In genomic region chr9:81318571-81318970, GRCh38 we compare ENCODE assay signal across 12 cellular contexts.
A peak's percentile ranks its signal among the peaks of the same experiment; 100 is the strongest.
DNase-seq lines count a peak whose midpoint lies in the region; ATAC-seq and TF ChIP-seq lines count a peak whose summit lies in the region.
"Had no signal": no experiment of that assay in that cellular context is flagged by ENCODE, and none has a peak within 500 bp of the region (broad histone marks: within the 10 kb centered on the region; RNA-seq: fewer than 3 reads in every experiment).

No MANE protein-coding gene starts in this region.

- TF ChIP-seq CTCF in AG10803 (conservative IDR thresholded peaks at IDR 0.05; ENCODE audit: low read length): no peak
- no peak for TF ChIP-seq CTCF in brain microvascular endothelial cell (IDR thresholded peaks at IDR 0.05; ENCODE audit: low read depth, low read length, missing control alignments)
- no peak for TF ChIP-seq CTCF in sigmoid colon (IDR thresholded peaks at IDR 0.05)
- TF ChIP-seq CTCF in Caco-2 (IDR thresholded peaks at IDR 0.05; ENCODE audit: insufficient read depth in 1 of 2, low read depth in 1 of 2, low read length in 1 of 2, severe bottlenecking in 1 of 2, unreplicated experiment in 1 of 2): no peak

- no peak for TF ChIP-seq EP300 in sigmoid colon (IDR thresholded peaks at IDR 0.05)

- in situ Hi-C loops in brain microvascular endothelial cell (cut with HindIII; ENCODE audit: low pct_ligation_motif_present, low sequenced_read_pairs): no loop called here

- H3K4me1 ChIP-seq in sigmoid colon (no peaks in the 10 kb centered on the region), Caco-2 (no peaks in the 10 kb centered on the region)

- no peaks in the 10 kb centered on the region for H3K36me3 Mint-ChIP-seq in activated T-helper 2 cell treated with anti-CD3 and anti-CD28 coated beads, Interferon-gamma antibody, Interleukin-2, Interleukin-4, amounts not matched to agents 10 μg/mL and 5 μg/mL and 100 μg/mL, durations not matched to agents 14 hours and 24 hours and 36 hours (ENCODE audit: low read depth)
- no peaks in the 10 kb centered on the region for H3K36me3 Mint-ChIP-seq in Caco-2 (ENCODE audit: insufficient read depth, unreplicated experiment)
- H3K36me3 Mint-ChIP-seq: CD4-positive, CD25-positive, alpha-beta regulatory T cell had no signal

- 54 to 82% methylated on average over 3 of the region's 3 CpGs for WGBS in sigmoid colon, 2 donors

- no peak overlapping the region for H3K27ac Mint-ChIP-seq in activated T-helper 2 cell treated with anti-CD3 and anti-CD28 coated beads, Interferon-gamma antibody, Interleukin-2, Interleukin-4, amounts not matched to agents 10 μg/mL and 5 μg/mL and 100 μg/mL, durations not matched to agents 14 hours and 24 hours and 36 hours
- no peak overlapping the region for H3K27ac Mint-ChIP-seq in Caco-2 (ENCODE audit: unreplicated experiment)
- H3K27ac Mint-ChIP-seq: activated B cell treated with CpG ODN at 0.5 μM for 24 hours; CD4-positive, CD25-positive, alpha-beta regulatory T cell had no signal

- POLR2A ChIA-PET in Caco-2 (lab: Charles Lee): no interaction called here

- ATAC-seq in GM21737 (IDR thresholded peaks at IDR 0.05; ENCODE audit: unreplicated experiment): no peak

- peaks cover 54% of the 10 kb centered on the region for H3K9me3 Mint-ChIP-seq in activated T-helper 2 cell treated with anti-CD3 and anti-CD28 coated beads, Interferon-gamma antibody, Interleukin-2, Interleukin-4, amounts not matched to agents 10 μg/mL and 5 μg/mL and 100 μg/mL, durations not matched to agents 14 hours and 24 hours and 36 hours
- H3K9me3 Mint-ChIP-seq in Caco-2 (ENCODE audit: unreplicated experiment): peaks cover 8% of the 10 kb centered on the region
- H3K9me3 Mint-ChIP-seq: activated B cell treated with CpG ODN at 0.5 μM for 24 hours had no signal

- no peaks in the 10 kb centered on the region for H3K27me3 Mint-ChIP-seq in activated T-helper 2 cell treated with anti-CD3 and anti-CD28 coated beads, Interferon-gamma antibody, Interleukin-2, Interleukin-4, amounts not matched to agents 10 μg/mL and 5 μg/mL and 100 μg/mL, durations not matched to agents 14 hours and 24 hours and 36 hours (ENCODE audit: low read depth)
- no peaks in the 10 kb centered on the region for H3K27me3 Mint-ChIP-seq in Caco-2 (ENCODE audit: insufficient read depth, unreplicated experiment)
- H3K27me3 Mint-ChIP-seq: activated B cell treated with CpG ODN at 0.5 μM for 24 hours; CD4-positive, CD25-positive, alpha-beta regulatory T cell had no signal

- TF ChIP-seq POLR2A in sigmoid colon (IDR thresholded peaks at IDR 0.05): no peak

- H3K36me3 ChIP-seq in brain microvascular endothelial cell (replicated peaks): no peaks in the 10 kb centered on the region
- H3K36me3 ChIP-seq in sigmoid colon: no peaks in the 10 kb centered on the region
- no peaks in the 10 kb centered on the region for H3K36me3 ChIP-seq in Caco-2 (ENCODE audit: control insufficient read depth, insufficient read depth, low read length)
- H3K36me3 ChIP-seq: adrenal gland had no signal

- H3K27me3 ChIP-seq in brain microvascular endothelial cell (replicated peaks) (no peaks in the 10 kb centered on the region), sigmoid colon (no peaks in the 10 kb centered on the region), Caco-2 (replicated peaks; ENCODE audit: control insufficient read depth, insufficient read depth, low read length) (no peaks in the 10 kb centered on the region)
- H3K27me3 ChIP-seq: adrenal gland had no signal

- BruUV-seq in Caco-2 (replicated peaks; lab: Mats Ljungman, UMichigan): no TSS peak

- H3K9me3 ChIP-seq in sigmoid colon (no peaks in the 10 kb centered on the region), Caco-2 (no peaks in the 10 kb centered on the region)
- H3K9me3 ChIP-seq: adrenal gland had no signal

- intact Hi-C loops in sigmoid colon (cut with DNase I) (no loop called here), Caco-2 (cut with micrococcal nuclease; ENCODE audit: unreplicated experiment) (no loop called here)
- intact Hi-C loops in activated T-helper 2 cell treated with anti-CD3 and anti-CD28 coated beads, Interferon-gamma antibody, Interleukin-2, Interleukin-4, amounts not matched to agents 10 μg/mL and 5 μg/mL and 100 μg/mL, durations not matched to agents 14 hours and 24 hours and 36 hours (cut with micrococcal nuclease): no loop called here

- DNase-seq in AG10803 (ENCODE audit: low read depth) (peak; percentile 20), HS-5 (ENCODE audit: low read depth) (peak; percentile 25), brain microvascular endothelial cell (peak; percentile 32), kidney tubule cell (ENCODE audit: low spot score) (peak; percentile 75), sigmoid colon (no peak), Caco-2 (no peak)
- DNase-seq in activated T-helper 2 cell treated with anti-CD3 and anti-CD28 coated beads, Interferon-gamma antibody, Interleukin-2, Interleukin-4, amounts not matched to agents 10 μg/mL and 5 μg/mL and 100 μg/mL, durations not matched to agents 14 hours and 24 hours and 36 hours (ENCODE audit: low spot score): no peak
- DNase-seq: activated B cell treated with CpG ODN at 0.5 μM for 24 hours; CD4-positive, CD25-positive, alpha-beta regulatory T cell; stimulated activated naive CD4-positive, alpha-beta T cell had no signal

- H3K4me3 ChIP-seq in AG10803 (ENCODE audit: low read length) (no peak overlapping the region), brain microvascular endothelial cell (ENCODE audit: low read depth, low read length) (no peak overlapping the region), sigmoid colon (no peak overlapping the region), Caco-2 (ENCODE audit: low read depth, low read length) (no peak overlapping the region)
- H3K4me3 ChIP-seq: adrenal gland had no signal

- H3K4me3 Mint-ChIP-seq in activated T-helper 2 cell treated with anti-CD3 and anti-CD28 coated beads, Interferon-gamma antibody, Interleukin-2, Interleukin-4, amounts not matched to agents 10 μg/mL and 5 μg/mL and 100 μg/mL, durations not matched to agents 14 hours and 24 hours and 36 hours (ENCODE audit: low read depth): no peak overlapping the region
- no peak overlapping the region for H3K4me3 Mint-ChIP-seq in Caco-2 (ENCODE audit: unreplicated experiment)
- H3K4me3 Mint-ChIP-seq: activated B cell treated with CpG ODN at 0.5 μM for 24 hours; CD4-positive, CD25-positive, alpha-beta regulatory T cell had no signal

- H3K4me1 Mint-ChIP-seq in activated T-helper 2 cell treated with anti-CD3 and anti-CD28 coated beads, Interferon-gamma antibody, Interleukin-2, Interleukin-4, amounts not matched to agents 10 μg/mL and 5 μg/mL and 100 μg/mL, durations not matched to agents 14 hours and 24 hours and 36 hours (ENCODE audit: low read depth): no peaks in the 10 kb centered on the region
- no peaks in the 10 kb centered on the region for H3K4me1 Mint-ChIP-seq in Caco-2 (ENCODE audit: low read depth, unreplicated experiment)
- H3K4me1 Mint-ChIP-seq: activated B cell treated with CpG ODN at 0.5 μM for 24 hours; CD4-positive, CD25-positive, alpha-beta regulatory T cell had no signal

- no peak overlapping the region for H3K27ac ChIP-seq in brain microvascular endothelial cell
- H3K27ac ChIP-seq in sigmoid colon: no peak overlapping the region
- H3K27ac ChIP-seq: adrenal gland had no signal

- CTCF ChIA-PET in Caco-2 (lab: Charles Lee): no interaction called here

Comparison
In these comparisons a context has a peak if more than half of its experiments do, and no peak if none do; other contexts are left out.
1. DNase-seq: peak in AG10803 (single experiment), HS-5 (single experiment), brain microvascular endothelial cell (single experiment) and kidney tubule cell (single experiment); none in sigmoid colon (single experiment), activated T-helper 2 cell treated with anti-CD3 and anti-CD28 coated beads, Interferon-gamma antibody, Interleukin-2, Interleukin-4, amounts not matched to agents 10 μg/mL and 5 μg/mL and 100 μg/mL, durations not matched to agents 14 hours and 24 hours and 36 hours (single experiment) and Caco-2 (0 of 2).